ENCODE assay signal across 8 cellular contexts in the genomic region with DNA sequence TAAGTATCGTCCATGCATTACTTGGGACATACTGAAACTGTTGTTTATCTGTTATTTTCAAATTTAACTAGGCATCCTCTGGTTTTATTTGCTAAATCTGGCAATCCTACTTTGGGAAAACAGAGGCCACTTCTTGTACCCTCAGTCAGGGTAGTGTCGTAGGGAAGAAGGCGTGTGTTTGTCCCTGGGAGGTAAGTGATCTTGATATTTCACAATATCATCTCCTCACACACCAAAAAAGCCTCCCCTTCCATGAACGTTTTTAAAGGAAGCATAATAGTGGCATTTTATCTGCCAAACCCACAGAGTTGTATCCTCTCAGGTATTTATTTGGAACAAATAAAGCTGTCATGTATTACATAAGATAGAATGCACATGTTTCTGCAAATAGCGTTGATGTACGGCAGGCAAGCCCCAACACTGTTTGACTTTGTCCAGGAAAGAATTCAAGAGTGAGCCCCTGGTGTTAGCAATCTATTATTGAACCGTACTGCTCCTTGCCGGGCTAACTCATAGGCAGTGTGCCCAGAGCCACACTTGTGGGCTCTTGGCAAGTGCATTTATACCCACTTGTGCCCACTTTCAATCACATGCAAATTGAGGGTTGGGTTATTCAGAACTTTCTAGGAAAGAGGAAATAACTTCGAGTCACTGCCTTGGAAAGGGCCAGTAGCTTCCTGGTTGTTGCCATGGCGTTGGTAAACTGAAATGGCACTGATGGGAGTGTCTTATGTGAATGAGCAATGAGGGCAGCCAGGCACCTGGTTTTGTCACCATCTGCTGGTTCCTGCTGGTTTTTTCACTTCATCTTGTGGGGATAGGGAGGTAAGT.
DNase-seq lines count a peak whose midpoint lies in the region; ATAC-seq, FAIRE-seq and TF ChIP-seq lines count a peak whose summit lies in the region.

No MANE protein-coding gene starts in this region.

- H3K27ac ChIP-seq in keratinocyte (ENCODE audit: control insufficient read depth, insufficient read depth, low read length) = no peak overlapping the region

- DNase-seq in activated naive CD4-positive, alpha-beta T cell treated with anti-CD3 and anti-CD28 coated beads, Interleukin-2, amount 50 U/mL, for 72 hours (ENCODE audit: low spot score in 2 of 2) = no peak
- no peak for DNase-seq in activated naive CD4-positive, alpha-beta T cell treated with anti-CD3 and anti-CD28 coated beads, Interleukin-2, amount 50 U/mL, for 16 hours
- DNase-seq in SKM-1 (lab: John Stamatoyannopoulos, UW; ENCODE audit: unreplicated experiment) (peak; percentile 13), keratinocyte (ENCODE audit: low read depth, low spot score) (no peak), germinal center (ENCODE audit: low spot score) (no peak), HAP-1 (ENCODE audit: low spot score in 2 of 2) (no peak), globus pallidus (ENCODE audit: low spot score) (no peak)

- no peaks in the 10 kb centered on the region for H3K79me2 ChIP-seq in keratinocyte (ENCODE audit: control insufficient read depth, insufficient read depth, low read length)

- H3K4me1 ChIP-seq in keratinocyte (ENCODE audit: control insufficient read depth, extremely low read depth, insufficient read depth, low read length) = no peaks in the 10 kb centered on the region
- no peaks in the 10 kb centered on the region for H3K4me1 ChIP-seq in HAP-1

- H2AFZ ChIP-seq in keratinocyte (ENCODE audit: control insufficient read depth, low read length) = peak overlapping the region; percentile 58

- dilution Hi-C loops in keratinocyte (cut with MboI; ENCODE audit: extremely low pct_ligation_motif_present, low sequenced_read_pairs) = no loop called here

- H3K9ac ChIP-seq in keratinocyte (ENCODE audit: control insufficient read depth, extremely low read depth, insufficient read depth, low read length) = no peak overlapping the region

- peak; percentile 54 to 80 for ATAC-seq in activated naive CD4-positive, alpha-beta T cell treated with anti-CD3 and anti-CD28 coated beads, Interleukin-2, amount 50 U/mL, for 72 hours
- ATAC-seq in HG03378 (IDR thresholded peaks at IDR 0.05; ENCODE audit: unreplicated experiment) = peak; percentile 81

- H3K4me2 ChIP-seq in keratinocyte (ENCODE audit: control insufficient read depth, extremely low read depth, insufficient read depth, low read depth, low read length) = peak overlapping the region; percentile 59

- H4K20me1 ChIP-seq in keratinocyte (ENCODE audit: control insufficient read depth, extremely low read depth, insufficient read depth, low read length) = no peaks in the 10 kb centered on the region

- H3K36me3 ChIP-seq in keratinocyte (ENCODE audit: control insufficient read depth in 2 of 2, extremely low read depth in 1 of 2, insufficient read depth in 2 of 2, low read length in 2 of 2) (no peaks in the 10 kb centered on the region), HAP-1 (replicated peaks) (no peaks in the 10 kb centered on the region)

- H3K9me3 ChIP-seq in keratinocyte (ENCODE audit: control insufficient read depth, low read depth, low read length) (no peaks in the 10 kb centered on the region), HAP-1 (no peaks in the 10 kb centered on the region)

- H3K36me3 Mint-ChIP-seq in activated naive CD4-positive, alpha-beta T cell treated with anti-CD3 and anti-CD28 coated beads, Interleukin-2, amount 50 U/mL, for 72 hours = peaks cover 0 to 4% of the 10 kb centered on the region in 2 donors

- H3K27me3 ChIP-seq in keratinocyte (ENCODE audit: control insufficient read depth, extremely low read depth, insufficient read depth, low read length) = no peaks in the 10 kb centered on the region
- H3K27me3 ChIP-seq in HAP-1 (ENCODE audit: low read depth) = no peaks in the 10 kb centered on the region

- FAIRE-seq in keratinocyte (lab: Jason Lieb, UNC) = peak; percentile 59

- H3K4me3 ChIP-seq in keratinocyte (ENCODE audit: control insufficient read depth in 2 of 3, extremely low read depth in 1 of 3, insufficient read depth in 2 of 3, low read depth in 1 of 3, low read length in 3 of 3) = no peak overlapping the region
- H3K4me3 ChIP-seq in HAP-1 = no peak overlapping the region

- no peaks in the 10 kb centered on the region for H3K9me1 ChIP-seq in keratinocyte (ENCODE audit: control insufficient read depth, extremely low read depth, insufficient read depth, low read length)

- H3K27ac Mint-ChIP-seq in activated naive CD4-positive, alpha-beta T cell treated with anti-CD3 and anti-CD28 coated beads, Interleukin-2, amount 50 U/mL, for 72 hours = peak overlapping the region in 1 of 2 donors; percentile 67

- H3K9me3 Mint-ChIP-seq in activated naive CD4-positive, alpha-beta T cell treated with anti-CD3 and anti-CD28 coated beads, Interleukin-2, amount 50 U/mL, for 72 hours = no peaks in the 10 kb centered on the region

- TF ChIP-seq CTCF in keratinocyte (optimal IDR thresholded peaks at IDR 0.05 in 1 of 3, IDR thresholded peaks at IDR 0.05 in 1 of 3, conservative IDR thresholded peaks at IDR 0.05 in 1 of 3; ENCODE audit: extremely low read depth in 1 of 3, insufficient read depth in 2 of 3, low read length in 3 of 3) = peak in 2 of 3 experiments; percentile 43 to 63

- in situ Hi-C loops in HAP-1 (cut with MboI; ENCODE audit: low sequenced_read_pairs) = no loop called here
